Comparison of ENCODE assay signal across 8 cellular contexts in genomic region chr21:33265664-33266049, GRCh38. TPM values are rescaled to one million over a fixed set of nuclear protein-coding genes. Genes with fewer than 3 reads are reported as not detected.
DNase-seq lines count a peak whose midpoint lies in the region; ATAC-seq and TF ChIP-seq lines count a peak whose summit lies in the region.

No MANE protein-coding gene starts in this region.

- H3K36me3 ChIP-seq in aorta (ENCODE audit: control insufficient read depth in 1 of 2, insufficient read depth in 2 of 2, low read length in 1 of 2): peaks cover 0 to 4% of the 10 kb centered on the region in 2 donors

- no peak overlapping the region for H3K27ac ChIP-seq in aorta (ENCODE audit: low read depth in 1 of 2, low read length in 2 of 2)

- ATAC-seq in GM18520 (IDR thresholded peaks at IDR 0.05; ENCODE audit: unreplicated experiment): peak; percentile 13
- peak; percentile 34 for ATAC-seq in HG03354 (IDR thresholded peaks at IDR 0.05; ENCODE audit: poor library complexity, severe bottlenecking, unreplicated experiment)
- peak; percentile 63 for ATAC-seq in aorta (ENCODE audit: low FRiP score)

- H3K4me3 Mint-ChIP-seq in endothelial cell (ENCODE audit: unreplicated experiment) (peak overlapping the region; percentile 92), mesothelial cell of epicardium (peak overlapping the region; percentile 77)

- peaks cover 18% of the 10 kb centered on the region for H3K36me3 Mint-ChIP-seq in endothelial cell (ENCODE audit: low read depth, unreplicated experiment)
- peaks cover 17% of the 10 kb centered on the region for H3K36me3 Mint-ChIP-seq in mesothelial cell of epicardium

- no peaks in the 10 kb centered on the region for H3K9me3 ChIP-seq in aorta (ENCODE audit: control insufficient read depth, low read length)

- H3K4me1 Mint-ChIP-seq in endothelial cell (ENCODE audit: unreplicated experiment): peaks cover 23% of the 10 kb centered on the region
- peaks cover 22% of the 10 kb centered on the region for H3K4me1 Mint-ChIP-seq in mesothelial cell of epicardium

- no peak for TF ChIP-seq CTCF in endothelial cell (IDR thresholded peaks at IDR 0.05; ENCODE audit: unreplicated experiment)
- TF ChIP-seq CTCF in mesothelial cell of epicardium (IDR thresholded peaks at IDR 0.05; ENCODE audit: unreplicated experiment): no peak

- no peaks in the 10 kb centered on the region for H3K9me3 Mint-ChIP-seq in endothelial cell (ENCODE audit: unreplicated experiment)
- no peaks in the 10 kb centered on the region for H3K9me3 Mint-ChIP-seq in mesothelial cell of epicardium

- H3K27ac Mint-ChIP-seq in endothelial cell (ENCODE audit: unreplicated experiment) (no peak overlapping the region), mesothelial cell of epicardium (peak overlapping the region; percentile 86)

- peaks cover 12% of the 10 kb centered on the region for H3K27me3 Mint-ChIP-seq in endothelial cell (ENCODE audit: unreplicated experiment)
- no peaks in the 10 kb centered on the region for H3K27me3 Mint-ChIP-seq in mesothelial cell of epicardium (ENCODE audit: low read depth)

- H3K4me1 ChIP-seq in aorta (ENCODE audit: control insufficient read depth in 1 of 2, insufficient read depth in 2 of 2, low read length in 2 of 2): no peaks in the 10 kb centered on the region

- H3K27me3 ChIP-seq in aorta (ENCODE audit: control insufficient read depth in 1 of 2, insufficient read depth in 2 of 2, low read length in 1 of 2): no peaks in the 10 kb centered on the region

- intact Hi-C loops in aorta (cut with DNase I): loop anchor here in 1 of 2 donors (2.0 kb wide), 1 partner anchor 59 kb away; the partner anchor contains the start of gene IFNAR1

- 31 to 35% methylated on average over 12 of the region's 12 CpGs for WGBS in aorta, 2 donors

- DNase-seq in Ammon's horn (ENCODE audit: low spot score): peak; percentile 75
- peak; percentile 56 for DNase-seq in SW480 (ENCODE audit: low spot score)
- DNase-seq in endothelial cell (ENCODE audit: low spot score): no peak
- DNase-seq in mesothelial cell of epicardium (ENCODE audit: low spot score in 2 of 2, unreplicated experiment in 2 of 2): no peak
- peak in 1 of 2 donors; percentile 87 for DNase-seq in aorta
- no peak for DNase-seq in activated CD8-positive, alpha-beta memory T cell treated with anti-CD3 and anti-CD28 coated beads for 24 hours

- peak overlapping the region; percentile 57 to 75 for H3K4me3 ChIP-seq in aorta (ENCODE audit: low read length in 2 of 2)

RNA-seq across cellular contexts. Expression of gene IL10RB, which starts 0.5 kb away (rescaled TPM):
- total RNA-seq in endothelial cell (ENCODE audit: unreplicated experiment): 13.0 TPM
- 17.2 to 19.2 TPM (median 19.1 TPM) in 3 replicates for total RNA-seq in mesothelial cell of epicardium
- 10 to 100 TPM; 19.4 to 28.4 TPM for total RNA-seq in aorta
- 10 to 100 TPM; 11.6 to 16.2 TPM for polyA plus RNA-seq in aorta

RNA-seq across cellular contexts. Expression of gene IFNAR2, which starts 35.9 kb away (rescaled TPM):
- total RNA-seq in endothelial cell (ENCODE audit: unreplicated experiment): 21.3 TPM
- total RNA-seq in mesothelial cell of epicardium: 19.4 to 20.7 TPM (median 20.3 TPM) in 3 replicates
- total RNA-seq in aorta: 10 to 100 TPM; 33.0 to 45.1 TPM
- 10 to 100 TPM; 16.8 to 23.1 TPM for polyA plus RNA-seq in aorta

RNA-seq across cellular contexts. Expression of gene IFNAR1, which starts 59.1 kb away (rescaled TPM):
- total RNA-seq in endothelial cell (ENCODE audit: unreplicated experiment) (34.8 TPM), mesothelial cell of epicardium (24.8 to 28.7 TPM (median 27.0 TPM) in 3 replicates), aorta (10 to 100 TPM; 45.6 to 59.3 TPM)
- polyA plus RNA-seq in aorta: 10 to 100 TPM; 13.9 to 21.2 TPM

Comparison
In these comparisons a context has a peak if more than half of its experiments do, and no peak if none do; other contexts are left out.
1. DNase-seq: peak in Ammon's horn (single experiment) and SW480 (single experiment); none in endothelial cell (single experiment), mesothelial cell of epicardium (0 of 2) and activated CD8-positive, alpha-beta memory T cell treated with anti-CD3 and anti-CD28 coated beads for 24 hours (single experiment).
2. ATAC-seq: peak in every context shown above with its lines; median percentile 63 in aorta; 34 in HG03354; 13 in GM18520.